Comparison of ENCODE assay signal across 10 cellular contexts in the genomic region with DNA sequence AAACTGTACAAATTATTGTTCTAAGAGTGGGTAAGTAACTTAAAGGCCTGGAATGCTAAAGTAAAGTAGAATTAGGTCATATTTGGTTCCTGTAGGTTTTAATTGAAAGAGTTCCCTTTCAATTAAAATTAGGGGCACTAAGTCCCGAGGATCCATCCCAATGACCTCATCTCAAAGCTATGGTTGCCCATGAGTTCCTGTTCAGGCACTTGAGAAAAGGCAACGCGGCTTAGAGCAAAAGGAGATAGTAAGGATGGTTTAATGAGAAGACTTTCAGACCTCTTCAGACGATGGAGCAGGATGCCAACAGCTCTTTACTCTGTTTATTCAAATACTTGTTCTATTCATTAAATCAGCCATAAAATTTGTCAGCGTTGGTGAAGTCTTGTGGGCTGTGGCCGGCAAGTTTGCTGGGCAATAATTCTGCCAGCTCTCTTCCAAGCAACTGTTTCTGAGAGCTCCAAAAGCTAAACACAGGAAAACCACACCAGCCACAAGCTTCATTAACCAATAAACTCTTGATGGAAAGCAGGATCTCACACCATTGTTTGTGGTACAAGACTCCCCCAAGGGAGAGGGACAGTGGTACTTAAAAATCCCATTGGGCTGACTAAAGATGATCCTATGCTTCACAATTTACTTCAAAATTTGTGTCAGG.
A peak's percentile ranks its signal among the peaks of the same experiment; 100 is the strongest.
DNase-seq lines count a peak whose midpoint lies in the region; ATAC-seq and TF ChIP-seq lines count a peak whose summit lies in the region.
"Had no signal": no experiment of that assay in that cellular context is flagged by ENCODE, and none has a peak within 500 bp of the region (broad histone marks: within the 10 kb centered on the region; RNA-seq: fewer than 3 reads in every experiment).

No MANE protein-coding gene starts in this region.

- peaks cover 25% of the 10 kb centered on the region for H3K4me1 Mint-ChIP-seq in osteocyte (ENCODE audit: unreplicated experiment)

- TF ChIP-seq CTCF in Loucy (conservative IDR thresholded peaks at IDR 0.05; ENCODE audit: low read length) (no peak), astrocyte of the spinal cord (IDR thresholded peaks at IDR 0.05; ENCODE audit: low read depth, low read length) (no peak), osteocyte (IDR thresholded peaks at IDR 0.05) (no peak), left lung (IDR thresholded peaks at IDR 0.05) (no peak)

- H3K9me3 ChIP-seq in Loucy (ENCODE audit: insufficient read depth, low read depth, low read length) = no peaks in the 10 kb centered on the region
- H3K9me3 ChIP-seq in left lung = no peaks in the 10 kb centered on the region

- no peaks in the 10 kb centered on the region for H3K36me3 Mint-ChIP-seq in osteocyte (ENCODE audit: unreplicated experiment)

- no peaks in the 10 kb centered on the region for H3K9me2 ChIP-seq in Loucy (replicated peaks; ENCODE audit: low read depth, low read length)

- H3K36me3 ChIP-seq in Loucy (ENCODE audit: insufficient read depth, low read length) = no peaks in the 10 kb centered on the region
- no peaks in the 10 kb centered on the region for H3K36me3 ChIP-seq in left lung

- H3K4me2 ChIP-seq in Loucy (ENCODE audit: low read depth, low read length, poor library complexity, severe bottlenecking) = peak overlapping the region; percentile 26

- no peak overlapping the region for H3K27ac ChIP-seq in left lung

- H3K4me1 ChIP-seq in Loucy (ENCODE audit: insufficient read depth, low read length, poor library complexity, severe bottlenecking) = peaks cover 9% of the 10 kb centered on the region
- no peaks in the 10 kb centered on the region for H3K4me1 ChIP-seq in left lung

- no peak overlapping the region for H2AFZ ChIP-seq in Loucy (ENCODE audit: low read length)

- H3K4me3 Mint-ChIP-seq in osteocyte (ENCODE audit: unreplicated experiment) = no peak overlapping the region

- in situ Hi-C loops in astrocyte of the spinal cord (cut with HindIII; ENCODE audit: low sequenced_read_pairs) = no loop called here

- H3K27me3 ChIP-seq in Loucy (ENCODE audit: insufficient read depth, low read length, poor library complexity, severe bottlenecking) (peaks cover 51% of the 10 kb centered on the region), left lung (no peaks in the 10 kb centered on the region)

- peak overlapping the region; percentile 51 for H3K27ac Mint-ChIP-seq in osteocyte (ENCODE audit: unreplicated experiment)

- H3K4me3 ChIP-seq in Loucy (ENCODE audit: low read length, poor library complexity, severe bottlenecking) = no peak overlapping the region
- H3K4me3 ChIP-seq in astrocyte of the spinal cord (ENCODE audit: low read depth, low read length) = no peak overlapping the region
- no peak overlapping the region for H3K4me3 ChIP-seq in left lung

- H3K79me2 ChIP-seq in Loucy (ENCODE audit: insufficient read depth, low read length) = no peaks in the 10 kb centered on the region

- no peaks in the 10 kb centered on the region for H3K27me3 Mint-ChIP-seq in osteocyte (ENCODE audit: unreplicated experiment)

- peak; percentile 63 for ATAC-seq in GM18909 (IDR thresholded peaks at IDR 0.05; ENCODE audit: poor library complexity, unreplicated experiment)
- ATAC-seq in GM18519 (IDR thresholded peaks at IDR 0.05; ENCODE audit: low FRiP score, unreplicated experiment) = no peak
- no peak for ATAC-seq in left lung
- ATAC-seq: activated CD4-positive, CD25-positive, alpha-beta regulatory T cell treated with anti-CD3 and anti-CD28 coated beads, Interleukin-2, amount 50 U/mL, for 24 hours had no signal

- H3K9me3 Mint-ChIP-seq in osteocyte (ENCODE audit: unreplicated experiment) = peaks cover 4% of the 10 kb centered on the region

- no peak overlapping the region for H3K9ac ChIP-seq in Loucy (ENCODE audit: low read depth, low read length, poor library complexity, severe bottlenecking)

- no peaks in the 10 kb centered on the region for H4K20me1 ChIP-seq in Loucy (ENCODE audit: insufficient read depth, low read length, poor library complexity, severe bottlenecking)

- DNase-seq in astrocyte of the spinal cord (ENCODE audit: low read depth, low spot score) (peak; percentile 76), osteocyte (ENCODE audit: extremely low spot score, unreplicated experiment) (no peak), COLO668 (lab: John Stamatoyannopoulos, UW; ENCODE audit: unreplicated experiment) (no peak), Ammon's horn (ENCODE audit: low spot score) (no peak), left lung (no peak)
- DNase-seq: GDM1 had no signal

- intact Hi-C loops in left lung (cut with DNase I) = no loop called here

- no peaks in the 10 kb centered on the region for H3F3A ChIP-seq in Loucy (ENCODE audit: low read depth)
